Comparison of ENCODE assay signal across 1 cellular context in genomic region chr1:205504311-205505075, GRCh38.
A peak's percentile ranks its signal among the peaks of the same experiment; 100 is the strongest.
TF ChIP-seq lines count a peak whose summit lies in the region.

Gene CDK18, plus strand, starts transcription at chr1:205504669. Its CDS starts 18,499 bp downstream, at chr1:205523168.

TF ChIP-seq in SK-N-SH, 30 proteins besides CTCF, POLR2A, EP300 and RAD21 (continued from another document):
- TF ChIP-seq, protein P1, sequence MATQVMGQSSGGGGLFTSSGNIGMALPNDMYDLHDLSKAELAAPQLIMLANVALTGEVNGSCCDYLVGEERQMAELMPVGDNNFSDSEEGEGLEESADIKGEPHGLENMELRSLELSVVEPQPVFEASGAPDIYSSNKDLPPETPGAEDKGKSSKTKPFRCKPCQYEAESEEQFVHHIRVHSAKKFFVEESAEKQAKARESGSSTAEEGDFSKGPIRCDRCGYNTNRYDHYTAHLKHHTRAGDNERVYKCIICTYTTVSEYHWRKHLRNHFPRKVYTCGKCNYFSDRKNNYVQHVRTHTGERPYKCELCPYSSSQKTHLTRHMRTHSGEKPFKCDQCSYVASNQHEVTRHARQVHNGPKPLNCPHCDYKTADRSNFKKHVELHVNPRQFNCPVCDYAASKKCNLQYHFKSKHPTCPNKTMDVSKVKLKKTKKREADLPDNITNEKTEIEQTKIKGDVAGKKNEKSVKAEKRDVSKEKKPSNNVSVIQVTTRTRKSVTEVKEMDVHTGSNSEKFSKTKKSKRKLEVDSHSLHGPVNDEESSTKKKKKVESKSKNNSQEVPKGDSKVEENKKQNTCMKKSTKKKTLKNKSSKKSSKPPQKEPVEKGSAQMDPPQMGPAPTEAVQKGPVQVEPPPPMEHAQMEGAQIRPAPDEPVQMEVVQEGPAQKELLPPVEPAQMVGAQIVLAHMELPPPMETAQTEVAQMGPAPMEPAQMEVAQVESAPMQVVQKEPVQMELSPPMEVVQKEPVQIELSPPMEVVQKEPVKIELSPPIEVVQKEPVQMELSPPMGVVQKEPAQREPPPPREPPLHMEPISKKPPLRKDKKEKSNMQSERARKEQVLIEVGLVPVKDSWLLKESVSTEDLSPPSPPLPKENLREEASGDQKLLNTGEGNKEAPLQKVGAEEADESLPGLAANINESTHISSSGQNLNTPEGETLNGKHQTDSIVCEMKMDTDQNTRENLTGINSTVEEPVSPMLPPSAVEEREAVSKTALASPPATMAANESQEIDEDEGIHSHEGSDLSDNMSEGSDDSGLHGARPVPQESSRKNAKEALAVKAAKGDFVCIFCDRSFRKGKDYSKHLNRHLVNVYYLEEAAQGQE (IDR thresholded peaks at IDR 0.05; ENCODE audit: low read depth, low read length) = no peak
- no peak for TF ChIP-seq RFX5 (IDR thresholded peaks at IDR 0.05; ENCODE audit: low read length)
- no peak for TF ChIP-seq GABPA (IDR thresholded peaks at IDR 0.05; ENCODE audit: low read depth)
- 0 out of 2 replicates have a peak, but pooled peaks have one; percentile 26 for TF ChIP-seq ELF1 (IDR thresholded peaks at IDR 0.05)
- no peak for TF ChIP-seq SIN3A (IDR thresholded peaks at IDR 0.05; ENCODE audit: borderline replicate concordance, low read depth, low read length)
- TF ChIP-seq, protein P2, sequence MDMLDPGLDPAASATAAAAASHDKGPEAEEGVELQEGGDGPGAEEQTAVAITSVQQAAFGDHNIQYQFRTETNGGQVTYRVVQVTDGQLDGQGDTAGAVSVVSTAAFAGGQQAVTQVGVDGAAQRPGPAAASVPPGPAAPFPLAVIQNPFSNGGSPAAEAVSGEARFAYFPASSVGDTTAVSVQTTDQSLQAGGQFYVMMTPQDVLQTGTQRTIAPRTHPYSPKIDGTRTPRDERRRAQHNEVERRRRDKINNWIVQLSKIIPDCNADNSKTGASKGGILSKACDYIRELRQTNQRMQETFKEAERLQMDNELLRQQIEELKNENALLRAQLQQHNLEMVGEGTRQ (IDR thresholded peaks at IDR 0.05; ENCODE audit: borderline replicate concordance, low read depth, low read length) = no peak
- no peak for TF ChIP-seq MXI1 (IDR thresholded peaks at IDR 0.05; ENCODE audit: low read depth, low read length)
- TF ChIP-seq FOSL2 (IDR thresholded peaks at IDR 0.05; ENCODE audit: borderline replicate concordance, low read depth) = no peak
- TF ChIP-seq, protein P3, sequence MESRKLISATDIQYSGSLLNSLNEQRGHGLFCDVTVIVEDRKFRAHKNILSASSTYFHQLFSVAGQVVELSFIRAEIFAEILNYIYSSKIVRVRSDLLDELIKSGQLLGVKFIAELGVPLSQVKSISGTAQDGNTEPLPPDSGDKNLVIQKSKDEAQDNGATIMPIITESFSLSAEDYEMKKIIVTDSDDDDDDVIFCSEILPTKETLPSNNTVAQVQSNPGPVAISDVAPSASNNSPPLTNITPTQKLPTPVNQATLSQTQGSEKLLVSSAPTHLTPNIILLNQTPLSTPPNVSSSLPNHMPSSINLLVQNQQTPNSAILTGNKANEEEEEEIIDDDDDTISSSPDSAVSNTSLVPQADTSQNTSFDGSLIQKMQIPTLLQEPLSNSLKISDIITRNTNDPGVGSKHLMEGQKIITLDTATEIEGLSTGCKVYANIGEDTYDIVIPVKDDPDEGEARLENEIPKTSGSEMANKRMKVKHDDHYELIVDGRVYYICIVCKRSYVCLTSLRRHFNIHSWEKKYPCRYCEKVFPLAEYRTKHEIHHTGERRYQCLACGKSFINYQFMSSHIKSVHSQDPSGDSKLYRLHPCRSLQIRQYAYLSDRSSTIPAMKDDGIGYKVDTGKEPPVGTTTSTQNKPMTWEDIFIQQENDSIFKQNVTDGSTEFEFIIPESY (IDR thresholded peaks at IDR 0.05; ENCODE audit: borderline replicate concordance, low read depth) = no peak
- no peak for TF ChIP-seq RXRA (IDR thresholded peaks at IDR 0.05; ENCODE audit: borderline replicate concordance, low read depth)
